In the genomic region with DNA sequence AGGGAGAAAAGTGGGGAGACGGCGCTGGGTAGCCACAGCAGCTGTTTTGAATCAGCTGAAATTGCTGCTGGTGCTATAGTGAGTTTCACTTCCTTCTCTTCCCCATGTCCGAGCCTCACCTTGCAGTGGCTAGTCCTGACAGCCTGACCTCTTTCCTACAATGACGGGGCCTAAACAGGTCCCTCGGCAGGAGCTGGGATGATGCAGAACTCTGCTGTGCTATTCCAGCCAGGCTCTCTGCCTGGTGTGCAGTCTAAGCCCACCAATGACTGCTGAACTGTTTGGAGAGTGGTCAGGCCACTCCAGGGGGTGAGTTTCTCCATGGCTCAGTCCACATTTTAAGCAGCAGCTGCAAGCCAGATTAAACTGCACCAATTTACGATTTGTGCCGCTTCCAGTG, we compare ENCODE assay signal across 18 cellular contexts.
DNase-seq lines count a peak whose midpoint lies in the region; ATAC-seq and TF ChIP-seq lines count a peak whose summit lies in the region.
"Had no signal": no experiment of that assay in that cellular context is flagged by ENCODE, and none has a peak within 500 bp of the region (broad histone marks: within the 10 kb centered on the region; RNA-seq: fewer than 3 reads in every experiment).

No MANE protein-coding gene starts in this region.

- no peaks in the 10 kb centered on the region for H3K27me3 ChIP-seq in ascending aorta
- H3K27me3 ChIP-seq in sigmoid colon = no peaks in the 10 kb centered on the region
- H3K27me3 ChIP-seq: breast epithelium had no signal

- 74 to 84% methylated on average over 7 of the region's 7 CpGs for WGBS in sigmoid colon, 2 donors

- intact Hi-C loops in ascending aorta (cut with DNase I) (no loop called here), sigmoid colon (cut with DNase I) (loop anchor here (5.0 kb wide), 1 partner anchor 37 kb away; no protein-coding TSS in a partner anchor)
- intact Hi-C loops in activated CD4-positive, alpha-beta memory T cell treated with anti-CD3 and anti-CD28 coated beads for 36 hours (cut with micrococcal nuclease) = no loop called here

- POLR2A ChIA-PET in activated CD4-positive, alpha-beta memory T cell treated with anti-CD3 and anti-CD28 coated beads for 36 hours (lab: Charles Lee) = no interaction called here

- DNase-seq in ascending aorta (ENCODE audit: low spot score in 2 of 2) = no peak
- DNase-seq in sigmoid colon = peak; percentile 58
- DNase-seq in activated CD4-positive, alpha-beta memory T cell treated with anti-CD3 and anti-CD28 coated beads for 36 hours = no peak
- no peak for DNase-seq in cerebellar nuclear complex (lab: John Stamatoyannopoulos, UW)
- DNase-seq in DMS153 (lab: John Stamatoyannopoulos, UW) = no peak
- DNase-seq: HFFc6, hippocampal formation, KBM-7, mesendoderm, NCI-H2081, SW 1271 had no signal

- H3K36me3 ChIP-seq in ascending aorta = no peaks in the 10 kb centered on the region
- H3K36me3 ChIP-seq in sigmoid colon = no peaks in the 10 kb centered on the region
- H3K36me3 ChIP-seq: breast epithelium had no signal

- H3K9me3 ChIP-seq in ascending aorta (no peaks in the 10 kb centered on the region), sigmoid colon (no peaks in the 10 kb centered on the region)
- H3K9me3 ChIP-seq: breast epithelium had no signal

- TF ChIP-seq CTCF in ascending aorta (IDR thresholded peaks at IDR 0.05) = no peak
- TF ChIP-seq CTCF in sigmoid colon (IDR thresholded peaks at IDR 0.05) = no peak

- peak; percentile 77 for ATAC-seq in GM18907 (IDR thresholded peaks at IDR 0.05; ENCODE audit: unreplicated experiment)
- ATAC-seq in HG03095 (IDR thresholded peaks at IDR 0.05; ENCODE audit: unreplicated experiment) = peak; percentile 65
- no peak for ATAC-seq in GM19467 (IDR thresholded peaks at IDR 0.05; ENCODE audit: unreplicated experiment)

- no peak overlapping the region for H3K4me3 Mint-ChIP-seq in activated CD4-positive, alpha-beta memory T cell treated with anti-CD3 and anti-CD28 coated beads for 36 hours
- H3K4me3 Mint-ChIP-seq: activated T-helper 1 cell treated with anti-CD3 and anti-CD28 coated beads, Interleukin-12 subunit alpha, Interleukin-12 subunit beta, Interleukin-2, Interleukin-4 antibody, amounts not matched to agents 30 ng/mL and 10 ng/mL and 1 ng/mL, durations not matched to agents 14 hours and 24 hours and 36 hours; HFFc6; stimulated activated effector memory CD8-positive, alpha-beta T cell treated with anti-CD3 and anti-CD28 coated beads, Interleukin-12 subunit alpha, Interleukin-12 subunit beta, amount 100 ng/mL, for 72 hours had no signal

- H3K4me1 ChIP-seq in ascending aorta = peaks cover 3 to 5% of the 10 kb centered on the region in 2 donors
- peaks cover 0 to 34% (median 21%) of the 10 kb centered on the region in 4 donors for H3K4me1 ChIP-seq in sigmoid colon
- H3K4me1 ChIP-seq: breast epithelium had no signal

- no peak for TF ChIP-seq EP300 in sigmoid colon (IDR thresholded peaks at IDR 0.05)

- H3K9me3 Mint-ChIP-seq in activated CD4-positive, alpha-beta memory T cell treated with anti-CD3 and anti-CD28 coated beads for 36 hours = no peaks in the 10 kb centered on the region
- H3K9me3 Mint-ChIP-seq: activated T-helper 1 cell treated with anti-CD3 and anti-CD28 coated beads, Interleukin-12 subunit alpha, Interleukin-12 subunit beta, Interleukin-2, Interleukin-4 antibody, amounts not matched to agents 30 ng/mL and 10 ng/mL and 1 ng/mL, durations not matched to agents 14 hours and 24 hours and 36 hours; HFFc6; stimulated activated effector memory CD8-positive, alpha-beta T cell treated with anti-CD3 and anti-CD28 coated beads, Interleukin-12 subunit alpha, Interleukin-12 subunit beta, amount 100 ng/mL, for 72 hours had no signal

- no peaks in the 10 kb centered on the region for H3K36me3 Mint-ChIP-seq in activated CD4-positive, alpha-beta memory T cell treated with anti-CD3 and anti-CD28 coated beads for 36 hours
- H3K36me3 Mint-ChIP-seq: stimulated activated effector memory CD8-positive, alpha-beta T cell treated with anti-CD3 and anti-CD28 coated beads, Interleukin-12 subunit alpha, Interleukin-12 subunit beta, amount 100 ng/mL, for 72 hours had no signal

- H3K27ac ChIP-seq in ascending aorta = peak overlapping the region; percentile 8 to 24
- peak overlapping the region; percentile 25 to 81 (median 78) for H3K27ac ChIP-seq in sigmoid colon
- H3K27ac ChIP-seq: breast epithelium, C4-2B had no signal

- H3K4me3 ChIP-seq in ascending aorta = no peak overlapping the region
- no peak overlapping the region for H3K4me3 ChIP-seq in sigmoid colon
- H3K4me3 ChIP-seq: breast epithelium had no signal

- CTCF ChIA-PET in activated CD4-positive, alpha-beta memory T cell treated with anti-CD3 and anti-CD28 coated beads for 36 hours (lab: Charles Lee) = no interaction called here

- TF ChIP-seq POLR2A in sigmoid colon (IDR thresholded peaks at IDR 0.05) = no peak

- no peak overlapping the region for H3K27ac Mint-ChIP-seq in activated CD4-positive, alpha-beta memory T cell treated with anti-CD3 and anti-CD28 coated beads for 36 hours
- H3K27ac Mint-ChIP-seq: activated T-helper 1 cell treated with anti-CD3 and anti-CD28 coated beads, Interleukin-12 subunit alpha, Interleukin-12 subunit beta, Interleukin-2, Interleukin-4 antibody, amounts not matched to agents 30 ng/mL and 10 ng/mL and 1 ng/mL, durations not matched to agents 14 hours and 24 hours and 36 hours; HFFc6; stimulated activated effector memory CD8-positive, alpha-beta T cell treated with anti-CD3 and anti-CD28 coated beads, Interleukin-12 subunit alpha, Interleukin-12 subunit beta, amount 100 ng/mL, for 72 hours had no signal

- H3K27me3 Mint-ChIP-seq in activated CD4-positive, alpha-beta memory T cell treated with anti-CD3 and anti-CD28 coated beads for 36 hours = peaks cover 3% of the 10 kb centered on the region

- no peaks in the 10 kb centered on the region for H3K4me1 Mint-ChIP-seq in activated CD4-positive, alpha-beta memory T cell treated with anti-CD3 and anti-CD28 coated beads for 36 hours (ENCODE audit: low read depth)
- H3K4me1 Mint-ChIP-seq: stimulated activated effector memory CD8-positive, alpha-beta T cell treated with anti-CD3 and anti-CD28 coated beads, Interleukin-12 subunit alpha, Interleukin-12 subunit beta, amount 100 ng/mL, for 72 hours had no signal
